21 cellular contexts compared by ENCODE assay signal in genomic region chr7:116198748-116199410, GRCh38.
"Had no signal": no experiment of that assay in that cellular context is flagged by ENCODE, and none has a peak within 500 bp of the region (broad histone marks: within the 10 kb centered on the region; RNA-seq: fewer than 3 reads in every experiment).

No MANE protein-coding gene starts in this region.

- H3K4me3 ChIP-seq: PC-9 had no signal

- H3K36me3 ChIP-seq: brain microvascular endothelial cell had no signal

- H2AFZ ChIP-seq: PC-9 had no signal

- H3K27ac ChIP-seq: brain microvascular endothelial cell, PC-9, VCaP had no signal

- DNase-seq: activated CD4-positive, alpha-beta memory T cell treated with anti-CD3 and anti-CD28 coated beads for 36 hours; activated CD4-positive, alpha-beta T cell treated with anti-CD3 and anti-CD28 coated beads, Interleukin-2, amount 10 ng/mL, durations not matched to agents 7 days and 5 days; activated CD4-positive, CD25-positive, alpha-beta regulatory T cell; activated CD8-positive, alpha-beta memory T cell treated with anti-CD3 and anti-CD28 coated beads for 24 hours; activated gamma-delta T cell; activated naive CD4-positive, alpha-beta T cell treated with anti-CD3 and anti-CD28 coated beads for 36 hours; activated T-cell treated with anti-CD3 and anti-CD28 coated beads, Interleukin-2, amount 50 U/mL, for 4 hours; brain microvascular endothelial cell; cerebellar nuclear complex; Kasumi-1; NCI-H1105 treated with DMSO at 0.1 percent for 48 hours; NCI-H146; NCI-H187 treated with DMSO at 0.1 percent for 48 hours; NCI-H2081 treated with DMSO at 0.1 percent for 48 hours; NCI-H446; NCI-H524; PC-9; SHP77 treated with DMSO at 0.1 percent for 48 hours; T-helper 17 cell; T-helper 9 cell had no signal

- H3K27me3 ChIP-seq: brain microvascular endothelial cell had no signal

- H3K4me2 ChIP-seq: PC-9 had no signal
